15 cellular contexts compared by ENCODE assay signal in the genomic region with DNA sequence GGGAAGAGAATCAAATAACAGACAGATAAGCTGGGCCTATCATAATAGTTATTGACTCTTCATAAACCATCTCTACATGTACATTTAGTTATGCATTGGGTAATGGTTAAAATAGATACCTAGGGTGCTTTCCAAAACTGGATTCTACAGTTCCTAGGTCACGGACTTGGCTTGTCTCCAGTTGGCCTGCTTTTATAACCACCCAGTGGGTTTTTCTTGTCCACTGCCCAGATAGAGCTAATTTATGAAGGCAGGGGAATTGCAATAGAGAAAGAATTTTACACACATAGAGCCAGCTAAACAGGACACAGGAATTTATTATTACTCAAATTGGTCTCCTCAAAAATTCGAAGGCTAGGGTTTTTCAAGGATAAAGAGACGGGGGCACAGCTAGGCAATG.
DNase-seq lines count a peak whose midpoint lies in the region; ATAC-seq, FAIRE-seq and TF ChIP-seq lines count a peak whose summit lies in the region.
"Had no signal": no experiment of that assay in that cellular context is flagged by ENCODE, and none has a peak within 500 bp of the region (broad histone marks: within the 10 kb centered on the region; RNA-seq: fewer than 3 reads in every experiment).

No MANE protein-coding gene starts in this region.

- peaks cover 1% of the 10 kb centered on the region for H3K9me3 Mint-ChIP-seq in memory B cell

- no peak overlapping the region for H3K4me3 ChIP-seq in H1 (ENCODE audit: extremely low read depth in 1 of 4, insufficient read depth in 2 of 4, low read depth in 3 of 4, low read length in 4 of 4)
- H3K4me3 ChIP-seq: A549, GM23248 had no signal

- 0 out of 2 replicates have a peak overlapping the region, but pooled peaks have one; percentile 73 for H2BK20ac ChIP-seq in H1 (ENCODE audit: low read length)

- H3K56ac ChIP-seq in H1 (replicated peaks; ENCODE audit: insufficient read length, low read depth, low read length) = no peak overlapping the region

- H3K14ac ChIP-seq in H1 (ENCODE audit: insufficient read length) = no peak overlapping the region

- no peak overlapping the region for H3K27ac ChIP-seq in H1 (ENCODE audit: low read depth, low read length)
- H3K27ac ChIP-seq: A549, GM23248 had no signal

- H3K4me1 Mint-ChIP-seq in memory B cell = peaks cover 27% of the 10 kb centered on the region
- H3K4me1 Mint-ChIP-seq: CD8-positive, alpha-beta memory T cell had no signal

- no peak overlapping the region for H4K8ac ChIP-seq in H1 (ENCODE audit: extremely low read depth, insufficient read depth, low read length)

- no peak overlapping the region for H3K4me3 Mint-ChIP-seq in memory B cell
- H3K4me3 Mint-ChIP-seq: CD8-positive, alpha-beta memory T cell had no signal

- CTCF ChIA-PET in H1 (lab: Charles Lee; ENCODE audit: partially characterized antibody) = interaction anchor here (2.1 kb wide), 1 partner anchor 90 kb away, joined by 17 read pairs; no protein-coding TSS in a partner anchor

- no peak overlapping the region for H2AK5ac ChIP-seq in H1 (ENCODE audit: low read depth, low read length)

- H3K27me3 ChIP-seq in H1 (replicated peaks in 1 of 4; ENCODE audit: control insufficient read depth in 3 of 4, extremely low read depth in 1 of 4, insufficient read depth in 3 of 4, low read length in 3 of 4) = no peaks in the 10 kb centered on the region; a peak in 1 of 7 replicates

- no peak overlapping the region for H2BK12ac ChIP-seq in H1 (ENCODE audit: low read depth, low read length)

- H3K79me2 ChIP-seq in H1 (ENCODE audit: control insufficient read depth in 1 of 2, insufficient read depth in 2 of 2, low read length in 2 of 2) = peaks cover 0 to 5% of the 10 kb centered on the region in 2 experiments; a peak in 2 of 4 replicates

- H3K23ac ChIP-seq in H1 (ENCODE audit: insufficient read length) = no peak overlapping the region

- H3K9me3 ChIP-seq in H1 (ENCODE audit: insufficient read depth in 2 of 2, low read depth in 1 of 2, low read length in 1 of 2) = no peaks in the 10 kb centered on the region; a peak in 1 of 4 replicates
- H3K9me3 ChIP-seq: Caco-2 had no signal

- peaks cover 3% of the 10 kb centered on the region for H3K36me3 Mint-ChIP-seq in memory B cell

- H3K4me1 ChIP-seq in H1 (replicated peaks in 1 of 4; ENCODE audit: control insufficient read depth in 3 of 4, insufficient read depth in 4 of 4, low read length in 3 of 4) = peaks cover 3 to 16% (median 9%) of the 10 kb centered on the region in 4 experiments; a peak in 4 of 7 replicates

- peak overlapping the region; percentile 2 for H3K27ac Mint-ChIP-seq in memory B cell
- H3K27ac Mint-ChIP-seq: CD8-positive, alpha-beta memory T cell had no signal

- TF ChIP-seq EP300 in H1 (IDR thresholded peaks at IDR 0.05; ENCODE audit: borderline replicate concordance in 1 of 2, low read depth in 2 of 2, low read length in 2 of 2) = no peak

- ATAC-seq in memory B cell (ENCODE audit: low read depth) (no peak), GM18870 (IDR thresholded peaks at IDR 0.05; ENCODE audit: unreplicated experiment) (no peak)
- ATAC-seq: A549, HepG2 had no signal

- DNase-seq in amniotic epithelial cell (ENCODE audit: low read depth) = peak; percentile 66
- no peak for DNase-seq in H1 (ENCODE audit: low read depth in 1 of 2, low spot score in 2 of 2)
- no peak for DNase-seq in memory B cell (ENCODE audit: low spot score in 2 of 2)
- DNase-seq in occipital lobe (lab: John Stamatoyannopoulos, UW) = no peak
- no peak for DNase-seq in cerebellar cortex (ENCODE audit: low spot score)
- DNase-seq: Caco-2; CD8-positive, alpha-beta memory T cell; DMS53; GF-D8; GM23248; H7 had no signal

- peaks cover 1% of the 10 kb centered on the region for H3K27me3 Mint-ChIP-seq in memory B cell

- no peaks in the 10 kb centered on the region for H3K36me3 ChIP-seq in H1 (ENCODE audit: control insufficient read depth in 2 of 4, insufficient read depth in 4 of 4, low read length in 3 of 4)

- H4K91ac ChIP-seq in H1 (replicated peaks; ENCODE audit: insufficient read length, low read length) = no peak overlapping the region

- no peak overlapping the region for H2BK120ac ChIP-seq in H1 (replicated peaks; ENCODE audit: low read depth, low read length)

- POLR2A ChIA-PET in H1 (lab: Charles Lee; ENCODE audit: partially characterized antibody) = interaction anchor here (0.8 to 10.6 kb wide), 3 partner anchors 15 to 30 kb away, joined by 3 to 142 read pairs (median 3); no protein-coding TSS in a partner anchor

- no peak overlapping the region for H3K4ac ChIP-seq in H1 (replicated peaks; ENCODE audit: insufficient read length, low read depth, low read length)

- no peak overlapping the region for H3K4me2 ChIP-seq in H1 (ENCODE audit: insufficient read depth in 1 of 2, low read depth in 2 of 2, low read length in 2 of 2)
- H3K4me2 ChIP-seq: A549 had no signal

- no peak for TF ChIP-seq CTCF in H1 (IDR thresholded peaks at IDR 0.05; ENCODE audit: control extremely low read depth in 1 of 3, insufficient read depth in 1 of 3, low read depth in 1 of 3, low read length in 3 of 3)

- no peak overlapping the region for H4K5ac ChIP-seq in H1 (ENCODE audit: insufficient read length, low read depth, low read length)

- no peak for FAIRE-seq in H1 (lab: Jason Lieb, UNC)
- FAIRE-seq: A549, HepG2, HTR-8/SVneo had no signal

- no peak for TF ChIP-seq RAD21 in H1 (IDR thresholded peaks at IDR 0.05 in 1 of 2, conservative IDR thresholded peaks at IDR 0.05 in 1 of 2; ENCODE audit: low read depth in 2 of 2, low read length in 2 of 2)

- WGBS in H1 (ENCODE audit: extremely low coverage in 1 of 2, insufficient coverage in 1 of 2, insufficient read length in 1 of 2, insufficient replicate concordance in 2 of 2, low coverage in 1 of 2, low lambda C conversion rate in 2 of 2, missing lambda C conversion rate in 1 of 2), 2 experiments = 85% methylated on average over 3 of the region's 3 CpGs; no CpG with 5 or more reads in 1 of the 2 experiments

- peaks cover 4% of the 10 kb centered on the region for H3K23me2 ChIP-seq in H1 (ENCODE audit: low read depth, low read length)

- no peak overlapping the region for H3K9ac ChIP-seq in H1 (replicated peaks in 1 of 4; ENCODE audit: extremely low read depth in 1 of 4, low read depth in 3 of 4, low read length in 3 of 4)
- H3K9ac ChIP-seq: GM23248 had no signal

- no peak overlapping the region for H3K18ac ChIP-seq in H1 (ENCODE audit: extremely low read depth, low read length)

- H2BK15ac ChIP-seq in H1 (ENCODE audit: low read length) = no peak overlapping the region

- H2BK5ac ChIP-seq in H1 (ENCODE audit: low read depth, low read length) = no peak overlapping the region

- H3K79me1 ChIP-seq in H1 (ENCODE audit: low read depth, low read length) = no peaks in the 10 kb centered on the region

- no peak for TF ChIP-seq POLR2A in H1 (IDR thresholded peaks at IDR 0.05; ENCODE audit: control extremely low read depth in 1 of 2, low read depth in 2 of 2, low read length in 2 of 2)

- no peaks in the 10 kb centered on the region for H4K20me1 ChIP-seq in H1 (replicated peaks in 1 of 2; ENCODE audit: control insufficient read depth in 1 of 2, insufficient read depth in 2 of 2, low read length in 2 of 2)

- H2AFZ ChIP-seq in H1 (ENCODE audit: low read length) = no peak overlapping the region
- H2AFZ ChIP-seq: GM23248 had no signal

TF ChIP-seq in H1, 55 proteins besides CTCF, POLR2A, EP300 and RAD21:
- TF ChIP-seq NRF1 (IDR thresholded peaks at IDR 0.05; ENCODE audit: low read depth, low read length) = no peak
- no peak for TF ChIP-seq CEBPB (IDR thresholded peaks at IDR 0.05; ENCODE audit: low read depth, low read length)
- no peak for TF ChIP-seq RXRA (IDR thresholded peaks at IDR 0.05; ENCODE audit: insufficient read depth, low read depth, low read length)
- no peak for TF ChIP-seq TAF7 (optimal IDR thresholded peaks at IDR 0.05; ENCODE audit: borderline replicate concordance, low read depth, low read length)
- TF ChIP-seq RFX5 (IDR thresholded peaks at IDR 0.05; ENCODE audit: borderline replicate concordance, low read depth, low read length) = no peak
- no peak for TF ChIP-seq GTF2F1 (IDR thresholded peaks at IDR 0.05; ENCODE audit: borderline replicate concordance, low read depth, low read length)
- no peak for TF ChIP-seq TBP (IDR thresholded peaks at IDR 0.05; ENCODE audit: low read depth, low read length)
- TF ChIP-seq POU5F1 (IDR thresholded peaks at IDR 0.05; ENCODE audit: low read depth, low read length) = no peak
- TF ChIP-seq RNF2 (IDR thresholded peaks at IDR 0.05; ENCODE audit: borderline replicate concordance, low read depth, low read length, missing control alignments, poor library complexity, severe bottlenecking) = no peak
- TF ChIP-seq SP4 (IDR thresholded peaks at IDR 0.05; ENCODE audit: low read length) = no peak
- no peak for TF ChIP-seq CREB1 (IDR thresholded peaks at IDR 0.05)
- TF ChIP-seq, protein P1, sequence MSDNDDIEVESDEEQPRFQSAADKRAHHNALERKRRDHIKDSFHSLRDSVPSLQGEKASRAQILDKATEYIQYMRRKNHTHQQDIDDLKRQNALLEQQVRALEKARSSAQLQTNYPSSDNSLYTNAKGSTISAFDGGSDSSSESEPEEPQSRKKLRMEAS (IDR thresholded peaks at IDR 0.05) = no peak
- no peak for TF ChIP-seq PHF8 (conservative IDR thresholded peaks at IDR 0.05; ENCODE audit: low read depth, low read length)
- no peak for TF ChIP-seq SUZ12 (IDR thresholded peaks at IDR 0.05; ENCODE audit: low read length)
- TF ChIP-seq, protein P2, sequence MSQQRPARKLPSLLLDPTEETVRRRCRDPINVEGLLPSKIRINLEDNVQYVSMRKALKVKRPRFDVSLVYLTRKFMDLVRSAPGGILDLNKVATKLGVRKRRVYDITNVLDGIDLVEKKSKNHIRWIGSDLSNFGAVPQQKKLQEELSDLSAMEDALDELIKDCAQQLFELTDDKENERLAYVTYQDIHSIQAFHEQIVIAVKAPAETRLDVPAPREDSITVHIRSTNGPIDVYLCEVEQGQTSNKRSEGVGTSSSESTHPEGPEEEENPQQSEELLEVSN (IDR thresholded peaks at IDR 0.05) = no peak
- no peak for TF ChIP-seq MAFK (IDR thresholded peaks at IDR 0.05; ENCODE audit: low read depth, low read length)
- TF ChIP-seq JUND (IDR thresholded peaks at IDR 0.05; ENCODE audit: low read length) = no peak
- no peak for TF ChIP-seq SP2 (IDR thresholded peaks at IDR 0.05; ENCODE audit: low read length)
- no peak for TF ChIP-seq TEAD4 (IDR thresholded peaks at IDR 0.05; ENCODE audit: low read depth, low read length)
